Comparison of ENCODE assay signal across 8 cellular contexts in the genomic region with DNA sequence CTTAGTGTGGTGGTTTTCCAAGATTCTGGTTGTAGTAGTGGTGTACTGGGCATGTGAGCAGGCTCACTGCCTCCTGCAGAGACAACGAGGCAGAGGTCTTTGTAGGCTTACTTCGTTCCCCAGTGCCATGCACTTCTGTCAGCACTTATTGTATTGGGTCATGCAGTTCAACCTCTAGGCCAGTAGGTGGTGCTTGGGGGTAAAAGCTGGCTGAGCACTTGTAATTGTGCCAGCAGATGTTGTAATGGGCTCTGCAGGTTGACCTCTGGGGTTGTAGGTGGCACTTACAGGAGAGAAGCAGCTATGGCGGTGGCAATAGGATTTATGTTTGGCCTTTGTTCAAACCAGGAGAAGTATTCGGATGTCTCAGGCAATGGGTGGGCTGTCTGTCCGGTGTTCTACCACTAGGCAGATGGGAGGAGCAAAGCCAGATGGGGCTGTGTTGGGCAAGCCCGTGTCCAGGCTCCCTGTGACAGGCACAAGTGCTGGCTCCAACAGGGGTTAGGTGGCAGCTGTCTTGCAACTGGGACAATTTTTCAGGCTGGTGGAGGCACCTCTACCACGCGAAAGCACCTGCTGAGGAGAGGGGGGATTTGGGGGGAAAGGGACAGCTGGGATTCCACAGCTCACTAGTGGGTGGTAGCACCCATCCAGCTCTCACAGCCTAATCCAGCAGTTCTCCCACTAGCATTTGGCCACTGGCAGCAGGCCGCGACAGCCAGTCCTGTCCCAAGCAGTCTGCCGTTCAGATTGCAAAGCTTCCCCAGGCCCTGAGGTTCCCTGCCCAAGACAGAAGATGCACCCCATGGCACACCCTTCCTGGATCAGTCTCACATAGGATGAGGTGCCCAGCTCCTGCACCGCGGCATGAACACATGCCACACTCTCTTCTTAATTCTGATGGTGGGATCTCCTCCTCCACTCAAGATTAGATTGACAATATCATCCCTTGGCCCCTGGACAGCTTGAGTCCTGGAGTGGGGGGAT.
DNase-seq lines count a peak whose midpoint lies in the region; ATAC-seq and TF ChIP-seq lines count a peak whose summit lies in the region.

No MANE protein-coding gene starts in this region.

- H3K27ac ChIP-seq in DOHH2 (ENCODE audit: low read depth, low read length) (no peak overlapping the region), neuronal stem cell (replicated peaks; ENCODE audit: low read length) (no peak overlapping the region)

- no CpG with 5 or more reads among the region's 13 CpGs for WGBS in neuronal stem cell (ENCODE audit: extremely low coverage in 2 of 2, insufficient read length in 2 of 2, insufficient replicate concordance in 1 of 2), 2 donors

- H3K4me1 ChIP-seq in DOHH2 (ENCODE audit: control insufficient read depth, low read length) (no peaks in the 10 kb centered on the region), neuronal stem cell (ENCODE audit: control insufficient read depth in 2 of 2, insufficient read depth in 1 of 2, low read depth in 1 of 2, low read length in 2 of 2) (no peaks in the 10 kb centered on the region)

- H3K4ac ChIP-seq in neuronal stem cell (ENCODE audit: low read length) = no peak overlapping the region

- peak; percentile 94 for TF ChIP-seq CTCF in DOHH2 (IDR thresholded peaks at IDR 0.05; ENCODE audit: low read depth, low read length, poor library complexity, severe bottlenecking)

- H2AFZ ChIP-seq in neuronal stem cell (ENCODE audit: low read length) = no peak overlapping the region

- no peaks in the 10 kb centered on the region for H3K36me3 ChIP-seq in DOHH2 (ENCODE audit: control insufficient read depth, low read length)
- H3K36me3 ChIP-seq in neuronal stem cell (replicated peaks in 1 of 2; ENCODE audit: control insufficient read depth in 2 of 2, insufficient read depth in 2 of 2, low read length in 2 of 2) = no peaks in the 10 kb centered on the region

- H3K23ac ChIP-seq in neuronal stem cell (ENCODE audit: low read depth, low read length, poor library complexity) = no peak overlapping the region

- no peaks in the 10 kb centered on the region for H3K79me2 ChIP-seq in DOHH2 (ENCODE audit: control insufficient read depth, low read length)

- no peaks in the 10 kb centered on the region for H3K9me2 ChIP-seq in DOHH2 (replicated peaks; ENCODE audit: control insufficient read depth, low read length)

- no peak overlapping the region for H2BK15ac ChIP-seq in neuronal stem cell (ENCODE audit: low read length)

- H4K20me1 ChIP-seq in DOHH2 (ENCODE audit: control insufficient read depth, insufficient read depth, low read depth, low read length) = no peaks in the 10 kb centered on the region

- no peak overlapping the region for H2AK5ac ChIP-seq in neuronal stem cell (ENCODE audit: low read depth, low read length)

- H3K18ac ChIP-seq in neuronal stem cell (ENCODE audit: low read length) = no peak overlapping the region

- H3K9ac ChIP-seq in neuronal stem cell (ENCODE audit: low read depth, low read length, poor library complexity) = no peak overlapping the region

- DNase-seq in NCI-H748 treated with DMSO at 0.1 percent for 48 hours (lab: John Stamatoyannopoulos, UW) (peak; percentile 81), fibroblast of the conjunctiva (ENCODE audit: low read depth) (peak; percentile 57), neuronal stem cell (ENCODE audit: low spot score) (peak; percentile 49), DMS79 treated with DMSO at 0.1 percent for 48 hours (lab: John Stamatoyannopoulos, UW) (no peak)
- peak; percentile 65 for DNase-seq in activated CD8-positive, alpha-beta memory T cell treated with anti-CD3 and anti-CD28 coated beads for 24 hours

- H3K4me2 ChIP-seq in DOHH2 (ENCODE audit: low read length) (no peak overlapping the region), neuronal stem cell (ENCODE audit: insufficient read depth, low read length, poor library complexity, severe bottlenecking) (no peak overlapping the region)

- H3K9me3 ChIP-seq in DOHH2 (ENCODE audit: control insufficient read depth, insufficient read depth, low read length) (no peaks in the 10 kb centered on the region), neuronal stem cell (replicated peaks in 1 of 2; ENCODE audit: control insufficient read depth in 2 of 2, insufficient read depth in 1 of 2, low read depth in 1 of 2, low read length in 2 of 2) (no peaks in the 10 kb centered on the region)

- no peak overlapping the region for H2BK5ac ChIP-seq in neuronal stem cell (ENCODE audit: low read length)

- H3K79me1 ChIP-seq in neuronal stem cell (ENCODE audit: low read depth, low read length) = no peaks in the 10 kb centered on the region

- H4K91ac ChIP-seq in neuronal stem cell (ENCODE audit: low read depth, low read length, poor library complexity) = no peak overlapping the region

- peak; percentile 99 for ATAC-seq in GM21381 (IDR thresholded peaks at IDR 0.05; ENCODE audit: unreplicated experiment)
- peak; percentile 94 for ATAC-seq in HG03521 (IDR thresholded peaks at IDR 0.05; ENCODE audit: unreplicated experiment)

- H3K27me3 ChIP-seq in DOHH2 (ENCODE audit: control insufficient read depth, low read length) (no peaks in the 10 kb centered on the region), neuronal stem cell (ENCODE audit: control insufficient read depth in 3 of 3, insufficient read depth in 3 of 3, low read depth in 1 of 3, low read length in 3 of 3) (no peaks in the 10 kb centered on the region)

- H2BK120ac ChIP-seq in neuronal stem cell (ENCODE audit: low read depth, low read length) = no peak overlapping the region

- H3K4me3 ChIP-seq in DOHH2 (ENCODE audit: low read length) (no peak overlapping the region), neuronal stem cell (ENCODE audit: low read length in 2 of 2) (no peak overlapping the region)

- no peak overlapping the region for H4K8ac ChIP-seq in neuronal stem cell (ENCODE audit: low read depth, low read length)

- H3K14ac ChIP-seq in neuronal stem cell (ENCODE audit: low read length) = no peak overlapping the region

- H3F3A ChIP-seq in DOHH2 (ENCODE audit: control insufficient read depth, insufficient read depth) = no peaks in the 10 kb centered on the region

- no peak overlapping the region for H2BK12ac ChIP-seq in neuronal stem cell (ENCODE audit: low read length)
